ENCODE assay signal across 1 cellular context in genomic region chr10:93032105-93032808, GRCh38.
TF ChIP-seq lines count a peak whose summit lies in the region.

No MANE protein-coding gene starts in this region.

TF ChIP-seq in A549, 52 proteins besides CTCF, POLR2A, EP300 and RAD21 (continued from another document):
- no peak for TF ChIP-seq HMGXB4 (CRISPR knock-in tag; IDR thresholded peaks at IDR 0.05; ENCODE audit: borderline replicate concordance)
